19 cellular contexts compared by ENCODE assay signal in the genomic region with DNA sequence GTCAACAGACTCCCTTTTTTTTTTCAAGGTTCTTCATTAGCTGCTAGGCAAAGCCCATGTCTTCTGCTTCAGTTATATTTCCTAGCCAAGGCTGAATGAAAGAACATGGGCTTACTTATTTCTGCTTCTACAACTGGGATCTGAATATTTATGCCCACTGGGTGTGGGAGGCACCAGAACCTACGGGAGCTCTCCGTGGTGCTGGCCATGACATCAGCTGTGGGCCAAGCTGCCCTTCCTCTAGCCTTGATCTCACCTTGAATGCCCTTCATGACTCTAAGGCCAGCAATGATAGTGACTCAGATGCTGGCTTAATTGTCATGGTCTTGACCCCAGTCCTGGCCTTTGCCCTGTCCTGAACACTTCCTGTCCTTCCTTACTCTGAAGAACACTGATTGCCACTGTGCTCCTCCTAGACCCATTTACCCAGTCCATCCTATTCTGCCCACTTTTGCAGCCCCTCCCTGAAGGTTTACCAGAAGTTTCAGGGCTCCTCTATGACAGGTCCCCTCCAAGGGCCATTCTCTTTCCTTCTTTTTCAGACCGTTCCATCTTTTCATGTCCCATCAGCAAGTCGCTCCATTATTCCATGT. TPM values are rescaled to one million over a fixed set of nuclear protein-coding genes. Genes with fewer than 3 reads are reported as not detected.
DNase-seq lines count a peak whose midpoint lies in the region; ATAC-seq and TF ChIP-seq lines count a peak whose summit lies in the region.
"Had no signal": no experiment of that assay in that cellular context is flagged by ENCODE, and none has a peak within 500 bp of the region (broad histone marks: within the 10 kb centered on the region; RNA-seq: fewer than 3 reads in every experiment).

No MANE protein-coding gene starts in this region.

- no peaks in the 10 kb centered on the region for H3K4me1 Mint-ChIP-seq in CD4-positive, alpha-beta T cell (ENCODE audit: low read depth)
- H3K4me1 Mint-ChIP-seq: activated CD4-positive, alpha-beta T cell treated with anti-CD3 and anti-CD28 coated beads, Interleukin-2, amount 10 ng/mL, durations not matched to agents 7 days and 5 days; activated naive CD8-positive, alpha-beta T cell treated with anti-CD3 and anti-CD28 coated beads, Interleukin-2, amount 10 ng/mL, durations not matched to agents 7 days and 5 days; central memory CD8-positive, alpha-beta T cell had no signal

- H3K4me1 ChIP-seq in liver (ENCODE audit: control insufficient read depth in 4 of 4, insufficient read depth in 4 of 4, low read length in 3 of 4) = no peaks in the 10 kb centered on the region
- H3K4me1 ChIP-seq in prostate gland (replicated peaks) = no peaks in the 10 kb centered on the region

- POLR2A ChIA-PET in CD4-positive, alpha-beta T cell (lab: Charles Lee) = no interaction called here

- H3K9ac ChIP-seq in liver (ENCODE audit: low read depth in 1 of 2, low read length in 2 of 2) = no peak overlapping the region

- H3K27ac ChIP-seq in liver (ENCODE audit: low read depth in 1 of 2, low read length in 2 of 2) = no peak overlapping the region
- no peak overlapping the region for H3K27ac ChIP-seq in CD4-positive, alpha-beta T cell (ENCODE audit: low read depth, low read length)
- no peak overlapping the region for H3K27ac ChIP-seq in prostate gland

- 73% methylated on average over 4 of the region's 4 CpGs for WGBS in liver
- 53% methylated on average over 4 of the region's 4 CpGs for WGBS in prostate gland

- H3K27ac Mint-ChIP-seq in CD4-positive, alpha-beta T cell = no peak overlapping the region
- H3K27ac Mint-ChIP-seq: activated CD4-positive, alpha-beta T cell treated with anti-CD3 and anti-CD28 coated beads, Interleukin-2, amount 10 ng/mL, durations not matched to agents 7 days and 5 days; activated naive CD8-positive, alpha-beta T cell treated with anti-CD3 and anti-CD28 coated beads, Interleukin-2, amount 10 ng/mL, durations not matched to agents 7 days and 5 days; nephron; T-helper 2 cell treated with Interferon-gamma antibody and Interleukin-4, amounts not matched to agents 5 μg/mL and 100 μg/mL, for 36 hours had no signal

- H3K9me3 Mint-ChIP-seq in CD4-positive, alpha-beta T cell = peaks cover 4% of the 10 kb centered on the region
- H3K9me3 Mint-ChIP-seq: activated CD4-positive, alpha-beta T cell treated with anti-CD3 and anti-CD28 coated beads, Interleukin-2, amount 10 ng/mL, durations not matched to agents 7 days and 5 days; T-helper 2 cell treated with Interferon-gamma antibody and Interleukin-4, amounts not matched to agents 5 μg/mL and 100 μg/mL, for 36 hours had no signal

- no peaks in the 10 kb centered on the region for H3K36me3 Mint-ChIP-seq in CD4-positive, alpha-beta T cell (ENCODE audit: low read depth)
- H3K36me3 Mint-ChIP-seq: activated naive CD8-positive, alpha-beta T cell treated with anti-CD3 and anti-CD28 coated beads, Interleukin-2, amount 10 ng/mL, durations not matched to agents 7 days and 5 days had no signal

- DNase-seq in ELF-1 (ENCODE audit: low read depth, low spot score) = peak; percentile 30
- peak; percentile 13 for DNase-seq in MG63
- DNase-seq in astrocyte of the hippocampus (ENCODE audit: low read depth, low spot score) = peak; percentile 12
- DNase-seq in CD4-positive, alpha-beta T cell = no peak
- DNase-seq in HCEC 1CT = no peak
- no peak for DNase-seq in prostate gland (ENCODE audit: low spot score)
- DNase-seq: activated CD4-positive, alpha-beta T cell treated with anti-CD3 and anti-CD28 coated beads, Interleukin-2, amount 10 ng/mL, durations not matched to agents 7 days and 5 days; activated naive CD8-positive, alpha-beta T cell treated with anti-CD3 and anti-CD28 coated beads, Interleukin-2, amount 10 ng/mL, durations not matched to agents 7 days and 5 days; MV-4-11; NCI-H2107; SHP77 treated with DMSO at 0.1 percent for 48 hours; substantia nigra had no signal

- TF ChIP-seq CTCF in liver (IDR thresholded peaks at IDR 0.05; ENCODE audit: low read depth, low read length, missing input control) (no peak), prostate gland (IDR thresholded peaks at IDR 0.05) (no peak)
- no peak for TF ChIP-seq CTCF in CD4-positive, alpha-beta T cell (IDR thresholded peaks at IDR 0.05)

- TF ChIP-seq RAD21 in liver (IDR thresholded peaks at IDR 0.05) = no peak

- H3K4me3 ChIP-seq in MG63 (no peak overlapping the region), liver (ENCODE audit: low read depth in 1 of 3, low read length in 3 of 3) (no peak overlapping the region), prostate gland (no peak overlapping the region)

- H3K27me3 Mint-ChIP-seq in CD4-positive, alpha-beta T cell = peaks cover 17% of the 10 kb centered on the region
- H3K27me3 Mint-ChIP-seq: activated CD4-positive, alpha-beta T cell treated with anti-CD3 and anti-CD28 coated beads, Interleukin-2, amount 10 ng/mL, durations not matched to agents 7 days and 5 days; activated naive CD8-positive, alpha-beta T cell treated with anti-CD3 and anti-CD28 coated beads, Interleukin-2, amount 10 ng/mL, durations not matched to agents 7 days and 5 days had no signal

- no peaks in the 10 kb centered on the region for H3K9me3 ChIP-seq in MG63
- no peaks in the 10 kb centered on the region for H3K9me3 ChIP-seq in liver (ENCODE audit: control insufficient read depth in 4 of 4, low read length in 3 of 4)
- no peaks in the 10 kb centered on the region for H3K9me3 ChIP-seq in CD4-positive, alpha-beta T cell (ENCODE audit: control insufficient read depth, low read length)
- H3K9me3 ChIP-seq in prostate gland = no peaks in the 10 kb centered on the region

- no peak overlapping the region for H3K4me3 Mint-ChIP-seq in CD4-positive, alpha-beta T cell
- H3K4me3 Mint-ChIP-seq: activated CD4-positive, alpha-beta T cell treated with anti-CD3 and anti-CD28 coated beads, Interleukin-2, amount 10 ng/mL, durations not matched to agents 7 days and 5 days; activated naive CD8-positive, alpha-beta T cell treated with anti-CD3 and anti-CD28 coated beads, Interleukin-2, amount 10 ng/mL, durations not matched to agents 7 days and 5 days; central memory CD8-positive, alpha-beta T cell; nephron; T-helper 2 cell treated with Interferon-gamma antibody and Interleukin-4, amounts not matched to agents 5 μg/mL and 100 μg/mL, for 36 hours had no signal

- CTCF ChIA-PET in CD4-positive, alpha-beta T cell (lab: Charles Lee) = no interaction called here

- peaks cover 3% of the 10 kb centered on the region; the same call in 1 of the 2 replicates for H3K27me3 ChIP-seq in MG63
- peaks cover 0 to 2% (median 0%) of the 10 kb centered on the region in 4 donors for H3K27me3 ChIP-seq in liver (ENCODE audit: control insufficient read depth in 4 of 4, insufficient read depth in 4 of 4, low read length in 3 of 4)
- H3K27me3 ChIP-seq in CD4-positive, alpha-beta T cell (ENCODE audit: control insufficient read depth, insufficient read depth, low read length) = no peaks in the 10 kb centered on the region
- no peaks in the 10 kb centered on the region for H3K27me3 ChIP-seq in prostate gland (replicated peaks; ENCODE audit: insufficient read depth)

- intact Hi-C loops in CD4-positive, alpha-beta T cell (cut with DNase I, micrococcal nuclease) = no loop called here
- intact Hi-C loops in prostate gland (cut with DNase I) = no loop called here

- no peak for ATAC-seq in CD4-positive, alpha-beta T cell (ENCODE audit: poor library complexity)

- H3K36me3 ChIP-seq in MG63 (no peaks in the 10 kb centered on the region), liver (ENCODE audit: control insufficient read depth in 4 of 4, insufficient read depth in 3 of 4, low read depth in 1 of 4, low read length in 3 of 4) (no peaks in the 10 kb centered on the region), prostate gland (no peaks in the 10 kb centered on the region)

- TF ChIP-seq POLR2A in prostate gland (IDR thresholded peaks at IDR 0.05) = no peak

TF ChIP-seq in liver, 16 proteins besides CTCF, POLR2A, EP300 and RAD21:
- TF ChIP-seq GABPA (IDR thresholded peaks at IDR 0.05 in 1 of 2, conservative IDR thresholded peaks at IDR 0.05 in 1 of 2) (no peak), JUND (IDR thresholded peaks at IDR 0.05) (no peak), FOXA1 (IDR thresholded peaks at IDR 0.05) (no peak), HNF4A (conservative IDR thresholded peaks at IDR 0.05) (no peak), EGR1 (IDR thresholded peaks at IDR 0.05; ENCODE audit: low read depth in 2 of 2) (no peak)
- TF ChIP-seq, protein P1, sequence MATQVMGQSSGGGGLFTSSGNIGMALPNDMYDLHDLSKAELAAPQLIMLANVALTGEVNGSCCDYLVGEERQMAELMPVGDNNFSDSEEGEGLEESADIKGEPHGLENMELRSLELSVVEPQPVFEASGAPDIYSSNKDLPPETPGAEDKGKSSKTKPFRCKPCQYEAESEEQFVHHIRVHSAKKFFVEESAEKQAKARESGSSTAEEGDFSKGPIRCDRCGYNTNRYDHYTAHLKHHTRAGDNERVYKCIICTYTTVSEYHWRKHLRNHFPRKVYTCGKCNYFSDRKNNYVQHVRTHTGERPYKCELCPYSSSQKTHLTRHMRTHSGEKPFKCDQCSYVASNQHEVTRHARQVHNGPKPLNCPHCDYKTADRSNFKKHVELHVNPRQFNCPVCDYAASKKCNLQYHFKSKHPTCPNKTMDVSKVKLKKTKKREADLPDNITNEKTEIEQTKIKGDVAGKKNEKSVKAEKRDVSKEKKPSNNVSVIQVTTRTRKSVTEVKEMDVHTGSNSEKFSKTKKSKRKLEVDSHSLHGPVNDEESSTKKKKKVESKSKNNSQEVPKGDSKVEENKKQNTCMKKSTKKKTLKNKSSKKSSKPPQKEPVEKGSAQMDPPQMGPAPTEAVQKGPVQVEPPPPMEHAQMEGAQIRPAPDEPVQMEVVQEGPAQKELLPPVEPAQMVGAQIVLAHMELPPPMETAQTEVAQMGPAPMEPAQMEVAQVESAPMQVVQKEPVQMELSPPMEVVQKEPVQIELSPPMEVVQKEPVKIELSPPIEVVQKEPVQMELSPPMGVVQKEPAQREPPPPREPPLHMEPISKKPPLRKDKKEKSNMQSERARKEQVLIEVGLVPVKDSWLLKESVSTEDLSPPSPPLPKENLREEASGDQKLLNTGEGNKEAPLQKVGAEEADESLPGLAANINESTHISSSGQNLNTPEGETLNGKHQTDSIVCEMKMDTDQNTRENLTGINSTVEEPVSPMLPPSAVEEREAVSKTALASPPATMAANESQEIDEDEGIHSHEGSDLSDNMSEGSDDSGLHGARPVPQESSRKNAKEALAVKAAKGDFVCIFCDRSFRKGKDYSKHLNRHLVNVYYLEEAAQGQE (IDR thresholded peaks at IDR 0.05) = peak; percentile 93
TF ChIP-seq in liver: peak in this region for 1.

RNA-seq across cellular contexts. Expression of a gene that starts 32.8 kb away (rescaled TPM):
- total RNA-seq in MG63 (2014; rRNA removed; shearing (Covaris generic); ENCODE audit: low replicate concordance) = not detected in 2 replicates
- total RNA-seq in liver (not detected), prostate gland (1 to 10 TPM in 1 of 2 donors, not detected in 1; 5.1 TPM)
- not detected for polyA plus RNA-seq in liver
- total RNA-seq in CD4-positive, alpha-beta T cell = not detected
- total RNA-seq: activated CD4-positive, alpha-beta T cell treated with anti-CD3 and anti-CD28 coated beads, Interleukin-2, amount 10 ng/mL, durations not matched to agents 7 days and 5 days; activated naive CD8-positive, alpha-beta T cell treated with anti-CD3 and anti-CD28 coated beads, Interleukin-2, amount 10 ng/mL, durations not matched to agents 7 days and 5 days; frontal cortex; HT1080 had no signal
- polyA plus RNA-seq: BJ had no signal

Comparison
In these comparisons a context has a peak if more than half of its experiments do, and no peak if none do; other contexts are left out.
1. DNase-seq: peak in ELF-1 (single experiment), MG63 (single experiment) and astrocyte of the hippocampus (single experiment); none in CD4-positive, alpha-beta T cell (0 of 10), HCEC 1CT (single experiment) and prostate gland (single experiment).